Comparison of ENCODE assay signal across 13 cellular contexts in genomic region chr9:113215142-113215541, GRCh38. TPM values are rescaled to one million over a fixed set of nuclear protein-coding genes. Genes with fewer than 3 reads are reported as not detected.
A peak's percentile ranks its signal among the peaks of the same experiment; 100 is the strongest.
DNase-seq lines count a peak whose midpoint lies in the region; ATAC-seq, FAIRE-seq and TF ChIP-seq lines count a peak whose summit lies in the region.
"Had no signal": no experiment of that assay in that cellular context is flagged by ENCODE, and none has a peak within 500 bp of the region (broad histone marks: within the 10 kb centered on the region; RNA-seq: fewer than 3 reads in every experiment).

No MANE protein-coding gene starts in this region.

- no peaks in the 10 kb centered on the region for H3K9me3 ChIP-seq in endothelial cell of umbilical vein (replicated peaks; ENCODE audit: control insufficient read depth, insufficient read depth, low read length)
- H3K9me3 ChIP-seq: ovary had no signal

- no peak overlapping the region for H3K9ac ChIP-seq in endothelial cell of umbilical vein (replicated peaks; ENCODE audit: extremely low read depth, insufficient read depth, low read length)

- no peak for ATAC-seq in activated T-cell treated with anti-CD3 and anti-CD28 coated beads, Interleukin-2, amount 50 U/mL, for 72 hours (replicated peaks in 1 of 2)
- no peak for ATAC-seq in stimulated activated memory B cell treated with anti-CD40 and anti-IgM and Interleukin-4, amounts not matched to agents 10 μg/mL and 1 μg/mL and 100 μg/mL, for 72 hours

- H3K27me3 ChIP-seq in endothelial cell of umbilical vein (ENCODE audit: control insufficient read depth in 2 of 2, insufficient read depth in 2 of 2, low read length in 2 of 2): no peaks in the 10 kb centered on the region
- H3K27me3 ChIP-seq: BLaER1 treated with 17β-estradiol and CSF1 and Interleukin-3, amounts not matched to agents 10 nM and 100 nM; dorsolateral prefrontal cortex; ovary had no signal

- BruUV-seq in endothelial cell of umbilical vein (replicated peaks; lab: Mats Ljungman, UMichigan): no TSS peak

- H3K4me3 ChIP-seq in endothelial cell of umbilical vein (replicated peaks in 1 of 3; ENCODE audit: insufficient read depth in 1 of 3, low read depth in 1 of 3, low read length in 3 of 3): no peak overlapping the region
- H3K4me3 ChIP-seq: BLaER1 treated with 17β-estradiol and CSF1 and Interleukin-3, amounts not matched to agents 10 nM and 100 nM; dorsolateral prefrontal cortex; ovary had no signal

- DNase-seq in activated T-cell treated with anti-CD3 and anti-CD28 coated beads, Interleukin-2, amount 50 U/mL, for 72 hours: no peak
- no peak for DNase-seq in activated T-cell treated with anti-CD3 and anti-CD28 coated beads for 4 hours
- DNase-seq in RPMI7951 (ENCODE audit: low read depth): peak; percentile 29
- peak; percentile 70 for DNase-seq in endothelial cell of umbilical vein (ENCODE audit: low read depth, low spot score)
- DNase-seq in stimulated activated naive CD4-positive, alpha-beta T cell treated with Interleukin-2 at 50 U/mL for 16 hours (lab: John Stamatoyannopoulos, UW): no peak
- no peak for DNase-seq in AG08396 (ENCODE audit: low spot score)
- no peak for DNase-seq in GM10266 (ENCODE audit: extremely low spot score)
- DNase-seq: dorsolateral prefrontal cortex, NCI-H187, ovary had no signal

- H3K36me3 Mint-ChIP-seq in activated T-cell treated with anti-CD3 and anti-CD28 coated beads, Interleukin-2, amount 50 U/mL, for 72 hours (ENCODE audit: insufficient read depth in 2 of 2): peaks cover 6 to 15% of the 10 kb centered on the region in 2 donors
- H3K36me3 Mint-ChIP-seq in stimulated activated memory B cell treated with anti-CD40 and anti-IgM and Interleukin-4, amounts not matched to agents 10 μg/mL and 1 μg/mL and 100 μg/mL, for 72 hours: peaks cover 41% of the 10 kb centered on the region

- no peak overlapping the region for H3K27ac ChIP-seq in endothelial cell of umbilical vein (ENCODE audit: insufficient read depth, low read depth, low read length)
- H3K27ac ChIP-seq: dorsolateral prefrontal cortex, ovary had no signal

- peaks cover 0 to 3% of the 10 kb centered on the region in 2 experiments for H3K36me3 ChIP-seq in endothelial cell of umbilical vein (ENCODE audit: control insufficient read depth in 2 of 2, extremely low read depth in 1 of 2, insufficient read depth in 2 of 2, low read length in 2 of 2)
- H3K36me3 ChIP-seq: ovary had no signal

- no peaks in the 10 kb centered on the region for H3K9me3 Mint-ChIP-seq in activated T-cell treated with anti-CD3 and anti-CD28 coated beads, Interleukin-2, amount 50 U/mL, for 72 hours
- no peaks in the 10 kb centered on the region for H3K9me3 Mint-ChIP-seq in stimulated activated memory B cell treated with anti-CD40 and anti-IgM and Interleukin-4, amounts not matched to agents 10 μg/mL and 1 μg/mL and 100 μg/mL, for 72 hours

- intact Hi-C loops in endothelial cell of umbilical vein (cut with micrococcal nuclease): no loop called here

- H2AFZ ChIP-seq in endothelial cell of umbilical vein (ENCODE audit: low read depth, low read length): no peak overlapping the region

- H3K4me2 ChIP-seq in endothelial cell of umbilical vein (ENCODE audit: insufficient read depth, low read length): no peak overlapping the region

- H3K4me1 Mint-ChIP-seq in activated T-cell treated with anti-CD3 and anti-CD28 coated beads, Interleukin-2, amount 50 U/mL, for 72 hours (ENCODE audit: low read depth): peaks cover 31% of the 10 kb centered on the region
- H3K4me1 Mint-ChIP-seq in stimulated activated memory B cell treated with anti-CD40 and anti-IgM and Interleukin-4, amounts not matched to agents 10 μg/mL and 1 μg/mL and 100 μg/mL, for 72 hours: peaks cover 40% of the 10 kb centered on the region

- H3K79me2 ChIP-seq in endothelial cell of umbilical vein (ENCODE audit: control insufficient read depth, insufficient read depth, low read length): peaks cover 42% of the 10 kb centered on the region

- TF ChIP-seq CTCF in endothelial cell of umbilical vein (IDR thresholded peaks at IDR 0.05; ENCODE audit: extremely low read depth in 1 of 2, insufficient read depth in 1 of 2, low read depth in 1 of 2, low read length in 2 of 2) (no peak), GM10266 (IDR thresholded peaks at IDR 0.05; ENCODE audit: control insufficient read depth, insufficient read depth, low read depth, missing control alignments) (no peak)

- TF ChIP-seq POLR2A in endothelial cell of umbilical vein (IDR thresholded peaks at IDR 0.05; ENCODE audit: low read depth, low read length): no peak

- peak overlapping the region; percentile 83 for H3K27ac Mint-ChIP-seq in activated T-cell treated with anti-CD3 and anti-CD28 coated beads, Interleukin-2, amount 50 U/mL, for 72 hours
- H3K27ac Mint-ChIP-seq in stimulated activated memory B cell treated with anti-CD40 and anti-IgM and Interleukin-4, amounts not matched to agents 10 μg/mL and 1 μg/mL and 100 μg/mL, for 72 hours: peak overlapping the region; percentile 70

- peaks cover 9% of the 10 kb centered on the region for H3K4me1 ChIP-seq in endothelial cell of umbilical vein (ENCODE audit: control insufficient read depth, extremely low read depth, insufficient read depth, low read length)

- no peaks in the 10 kb centered on the region for H4K20me1 ChIP-seq in endothelial cell of umbilical vein (replicated peaks; ENCODE audit: control insufficient read depth, extremely low read depth, insufficient read depth, low read length)

- CTCF ChIA-PET in endothelial cell of umbilical vein (lab: Charles Lee): interaction anchor here (0.7 to 1.3 kb wide), 2 partner anchors 24 to 26 kb away, joined by 3 read pairs; no protein-coding TSS in a partner anchor

- H3K27me3 Mint-ChIP-seq in activated T-cell treated with anti-CD3 and anti-CD28 coated beads, Interleukin-2, amount 50 U/mL, for 72 hours (ENCODE audit: low read depth): no peaks in the 10 kb centered on the region
- no peaks in the 10 kb centered on the region for H3K27me3 Mint-ChIP-seq in stimulated activated memory B cell treated with anti-CD40 and anti-IgM and Interleukin-4, amounts not matched to agents 10 μg/mL and 1 μg/mL and 100 μg/mL, for 72 hours

- POLR2A ChIA-PET in endothelial cell of umbilical vein (lab: Charles Lee): interaction anchor here (0.6 kb wide), 1 partner anchor 452 kb away, joined by 3 read pairs; no protein-coding TSS in a partner anchor

- no peaks in the 10 kb centered on the region for H3K9me1 ChIP-seq in endothelial cell of umbilical vein (replicated peaks; ENCODE audit: control insufficient read depth, extremely low read depth, insufficient read depth, low read length)

- dilution Hi-C loops in endothelial cell of umbilical vein (cut with MboI; ENCODE audit: extremely low pct_ligation_motif_present, low sequenced_read_pairs): no loop called here

- H3K4me3 Mint-ChIP-seq in activated T-cell treated with anti-CD3 and anti-CD28 coated beads, Interleukin-2, amount 50 U/mL, for 72 hours: peak overlapping the region in 1 of 2 donors; percentile 10
- no peak overlapping the region for H3K4me3 Mint-ChIP-seq in stimulated activated memory B cell treated with anti-CD40 and anti-IgM and Interleukin-4, amounts not matched to agents 10 μg/mL and 1 μg/mL and 100 μg/mL, for 72 hours

- peak; percentile 62 for FAIRE-seq in endothelial cell of umbilical vein (lab: Jason Lieb, UNC)
- FAIRE-seq: H54 had no signal

TF ChIP-seq in endothelial cell of umbilical vein, 7 proteins besides CTCF, POLR2A, EP300 and RAD21:
- TF ChIP-seq MAX (IDR thresholded peaks at IDR 0.05; ENCODE audit: insufficient read depth, insufficient read length) (no peak), POLR2AphosphoS5 (IDR thresholded peaks at IDR 0.05; ENCODE audit: insufficient read depth, low read depth, low read length) (no peak), FOS (IDR thresholded peaks at IDR 0.05; ENCODE audit: borderline replicate concordance, insufficient read depth, low read length) (peak; percentile 44), GATA2 (IDR thresholded peaks at IDR 0.05; ENCODE audit: insufficient read depth, insufficient read length, low read depth, low read length) (no peak), MYC (IDR thresholded peaks at IDR 0.05; ENCODE audit: low read depth, low read length) (no peak), EZH2 (IDR thresholded peaks at IDR 0.05; ENCODE audit: borderline replicate concordance, low read depth, low read length, severe bottlenecking) (no peak), JUN (IDR thresholded peaks at IDR 0.05; ENCODE audit: borderline replicate concordance, insufficient read depth, insufficient read length, low read depth) (peak; percentile 10)

RNA-seq across cellular contexts. Expression of gene FKBP15, which starts 5.9 kb away (rescaled TPM):
- total RNA-seq in activated T-cell treated with anti-CD3 and anti-CD28 coated beads, Interleukin-2, amount 50 U/mL, for 72 hours: 10 to 100 TPM; 24.7 to 26.0 TPM
- total RNA-seq in RPMI7951 (2014; rRNA removed; shearing (Covaris generic)): 15.0 and 19.1 TPM in 2 replicates
- 24.6 and 26.8 TPM in 2 replicates for total RNA-seq in endothelial cell of umbilical vein
- polyA plus RNA-seq in endothelial cell of umbilical vein: 16.8 and 24.7 TPM in 2 replicates
- 18.5 and 19.9 TPM in 2 replicates for polyA plus RNA-seq in endothelial cell of umbilical vein (2011; cell fraction: cytosol; rRNA removed)
- polyA plus RNA-seq in endothelial cell of umbilical vein (2011; cell fraction: nucleus; rRNA removed): 54.7 and 64.3 TPM in 2 replicates
- polyA plus RNA-seq in endothelial cell of umbilical vein (2012): 22.2 and 25.2 TPM in 2 replicates
- 60.2 and 61.6 TPM in 2 replicates for polyA minus RNA-seq in endothelial cell of umbilical vein
- polyA minus RNA-seq in endothelial cell of umbilical vein (2011; cell fraction: cytosol; rRNA and poly(A)+ RNA removed): 22.2 TPM
- 40.1 and 49.2 TPM in 2 replicates for polyA minus RNA-seq in endothelial cell of umbilical vein (2011; cell fraction: nucleus; rRNA and poly(A)+ RNA removed)

RNA-seq across cellular contexts. Expression of gene SLC31A1, which starts 6.2 kb away (rescaled TPM):
- 1 to 10 TPM; 7.9 to 8.8 TPM for total RNA-seq in activated T-cell treated with anti-CD3 and anti-CD28 coated beads, Interleukin-2, amount 50 U/mL, for 72 hours
- 14.9 and 16.9 TPM in 2 replicates for total RNA-seq in RPMI7951 (2014; rRNA removed; shearing (Covaris generic))
- total RNA-seq in endothelial cell of umbilical vein: 20.8 and 22.7 TPM in 2 replicates
- 11.3 and 13.5 TPM in 2 replicates for polyA plus RNA-seq in endothelial cell of umbilical vein
- polyA plus RNA-seq in endothelial cell of umbilical vein (2011; cell fraction: cytosol; rRNA removed): 13.5 and 14.7 TPM in 2 replicates
- 4.1 and 5.5 TPM in 2 replicates for polyA plus RNA-seq in endothelial cell of umbilical vein (2011; cell fraction: nucleus; rRNA removed)
- 23.8 and 24.1 TPM in 2 replicates for polyA plus RNA-seq in endothelial cell of umbilical vein (2012)
- 19.5 and 20.4 TPM in 2 replicates for polyA minus RNA-seq in endothelial cell of umbilical vein
- 16.5 TPM for polyA minus RNA-seq in endothelial cell of umbilical vein (2011; cell fraction: cytosol; rRNA and poly(A)+ RNA removed)
- 5.2 and 6.4 TPM in 2 replicates for polyA minus RNA-seq in endothelial cell of umbilical vein (2011; cell fraction: nucleus; rRNA and poly(A)+ RNA removed)

Comparison
In these comparisons a context has a peak if more than half of its experiments do, and no peak if none do; other contexts are left out.
1. DNase-seq: peak in RPMI7951 (single experiment) and endothelial cell of umbilical vein (single experiment); none in activated T-cell treated with anti-CD3 and anti-CD28 coated beads, Interleukin-2, amount 50 U/mL, for 72 hours (0 of 2), activated T-cell treated with anti-CD3 and anti-CD28 coated beads for 4 hours (single experiment), stimulated activated naive CD4-positive, alpha-beta T cell treated with Interleukin-2 at 50 U/mL for 16 hours (single experiment), AG08396 (single experiment) and GM10266 (single experiment).